ENCODE assay signal across 1 cellular context in genomic region chr12:47051291-47051690, GRCh38. TPM values are rescaled to one million over a fixed set of nuclear protein-coding genes. Genes with fewer than 3 reads are reported as not detected.
"Had no signal": no experiment of that assay in that cellular context is flagged by ENCODE, and none has a peak within 500 bp of the region (broad histone marks: within the 10 kb centered on the region; RNA-seq: fewer than 3 reads in every experiment).

No MANE protein-coding gene starts in this region.

RNA-seq across cellular contexts. Expression of gene PCED1B, which starts 28.1 kb away (rescaled TPM):
- total RNA-seq: SJCRH30 had no signal
